In the genomic region with DNA sequence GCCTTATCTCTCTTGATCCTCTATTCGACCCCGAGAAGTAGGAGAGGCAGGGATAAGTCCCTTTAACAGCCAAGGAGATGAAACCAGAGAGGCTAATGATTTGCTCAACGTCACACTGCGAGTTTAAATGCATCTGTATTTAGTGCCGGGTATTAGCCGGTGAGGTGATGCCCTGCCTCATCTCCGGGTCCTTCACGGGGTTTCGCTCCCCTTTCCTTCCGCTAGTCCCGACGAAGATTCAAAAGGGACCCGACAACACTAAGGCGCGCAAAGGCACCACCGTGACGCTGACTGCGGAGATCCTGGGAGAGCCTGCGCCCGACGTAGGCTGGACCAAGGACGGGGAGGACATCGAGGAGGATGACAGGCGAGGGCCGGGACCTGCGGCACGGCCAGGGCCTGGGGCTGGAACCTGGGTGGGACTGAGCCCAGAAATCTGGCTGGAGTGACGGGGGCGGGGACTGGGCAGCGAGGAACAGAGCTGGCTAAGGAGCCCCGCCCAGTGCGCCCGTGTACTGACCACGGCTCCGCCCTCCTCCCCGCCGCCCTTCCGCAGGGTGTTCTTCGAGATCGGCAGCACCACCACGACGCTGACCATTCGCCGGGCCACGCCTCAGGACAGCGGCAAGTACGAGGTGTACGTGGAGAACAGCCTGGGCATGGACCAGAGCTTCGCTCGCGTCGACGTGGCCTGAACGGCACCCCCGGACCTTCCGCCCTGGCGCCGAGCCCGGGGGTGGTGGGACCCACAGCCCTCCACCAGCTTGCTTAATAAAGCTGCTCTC, we compare ENCODE assay signal across 8 cellular contexts. TPM values are rescaled to one million over a fixed set of nuclear protein-coding genes. Genes with fewer than 3 reads are reported as not detected.
A peak's percentile ranks its signal among the peaks of the same experiment; 100 is the strongest.
DNase-seq lines count a peak whose midpoint lies in the region; TF ChIP-seq lines count a peak whose summit lies in the region.

No MANE protein-coding gene starts in this region.

- no peak overlapping the region for H3K27ac Mint-ChIP-seq in nephron progenitor cell

- peak overlapping the region; percentile 93 for H2AFZ ChIP-seq in GM23248

- peaks cover 69% of the 10 kb centered on the region for H3K27me3 Mint-ChIP-seq in nephron progenitor cell (ENCODE audit: low read depth, poor library complexity)

- no peaks in the 10 kb centered on the region for H3K36me3 ChIP-seq in GM23248 (ENCODE audit: low read depth)

- H3K4me1 Mint-ChIP-seq in nephron progenitor cell: peaks cover 69% of the 10 kb centered on the region

- H3K27me3 ChIP-seq in GM23248 (replicated peaks; ENCODE audit: insufficient read depth): no peaks in the 10 kb centered on the region

- in situ Hi-C loops in GM23248 (cut with MboI): no loop called here

- H3F3A ChIP-seq in GM23248 (ENCODE audit: insufficient read depth): no peaks in the 10 kb centered on the region

- H3K79me2 ChIP-seq in GM23248 (ENCODE audit: insufficient read depth): peaks cover 26% of the 10 kb centered on the region

- peak overlapping the region; percentile 95 for H3K4me2 ChIP-seq in GM23248 (ENCODE audit: unreplicated experiment)

- H3K9me3 ChIP-seq in GM23248 (ENCODE audit: low read depth): no peaks in the 10 kb centered on the region

- TF ChIP-seq CTCF in fibroblast of villous mesenchyme (IDR thresholded peaks at IDR 0.05; ENCODE audit: insufficient read depth, low read depth, low read length) (no peak), nephron progenitor cell (IDR thresholded peaks at IDR 0.05) (no peak)

- no peaks in the 10 kb centered on the region for H3K36me3 Mint-ChIP-seq in nephron progenitor cell (ENCODE audit: low read depth)

- no peaks in the 10 kb centered on the region for H3K9me3 Mint-ChIP-seq in nephron progenitor cell

- peak overlapping the region; percentile 97 for H3K4me3 ChIP-seq in GM23248
- H3K4me3 ChIP-seq in fibroblast of villous mesenchyme (ENCODE audit: low read depth, low read length): peak overlapping the region; percentile 69

- H3K27ac ChIP-seq in GM23248: peak overlapping the region; percentile 81

- WGBS in GM23248 (ENCODE audit: low coverage in 1 of 2, low lambda C conversion rate in 2 of 2, missing lambda C conversion rate in 2 of 2), 2 experiments: 9 to 12% methylated on average over 38 to 48 of the region's 59 CpGs

- peak overlapping the region; percentile 88 for H3K4me3 Mint-ChIP-seq in nephron progenitor cell

- no peaks in the 10 kb centered on the region for H3K9me2 ChIP-seq in GM23248 (ENCODE audit: insufficient read depth)

- no peaks in the 10 kb centered on the region for H4K20me1 ChIP-seq in GM23248 (ENCODE audit: insufficient read depth)

- DNase-seq in DMS114 treated with DMSO at 0.1 percent for 48 hours (lab: John Stamatoyannopoulos, UW; ENCODE audit: unreplicated experiment) (peak; percentile 66), GM23248 (peak; percentile 94), NCI-H146 treated with DMSO at 0.1 percent for 48 hours (lab: John Stamatoyannopoulos, UW; ENCODE audit: unreplicated experiment) (peak; percentile 56), fibroblast of villous mesenchyme (ENCODE audit: low read depth) (peak; percentile 87), nephron progenitor cell (peak; percentile 82), activated gamma-delta T cell (lab: John Stamatoyannopoulos, UW) (no peak), NCI-H1417 treated with DMSO at 0.1 percent for 48 hours (lab: John Stamatoyannopoulos, UW) (no peak)
- peak; percentile 48 to 59 for DNase-seq in activated T-cell treated with anti-CD3 and anti-CD28 coated beads, Interleukin-2, amount 50 U/mL, for 48 hours

- peaks cover 13% of the 10 kb centered on the region for H3K4me1 ChIP-seq in GM23248 (ENCODE audit: insufficient read depth)

- H3K9ac ChIP-seq in GM23248: peak overlapping the region; percentile 99

RNA-seq across cellular contexts. Expression of gene GMPPA, which starts 1.0 kb away (rescaled TPM):
- 60.6 and 72.2 TPM in 2 replicates for total RNA-seq in GM23248 (2014; rRNA removed; shearing (Covaris generic))
- 64.4 and 65.6 TPM in 2 replicates for polyA plus RNA-seq in GM23248 (2016; fragmentation: Nextera tagmentation; extraction: Ambion mirVana)
- 60.9 and 65.1 TPM in 2 replicates for total RNA-seq in fibroblast of villous mesenchyme

RNA-seq across cellular contexts. Expression of gene ASIC4, which starts 16.6 kb away (rescaled TPM):
- 0.13 and 0.43 TPM in 2 replicates for total RNA-seq in GM23248 (2014; rRNA removed; shearing (Covaris generic))
- polyA plus RNA-seq in GM23248 (2016; fragmentation: Nextera tagmentation; extraction: Ambion mirVana): not detected in 2 replicates
- under 0.01 TPM in 1 of 2 replicates, not detected in the other for total RNA-seq in fibroblast of villous mesenchyme

RNA-seq across cellular contexts. Expression of gene CHPF, which starts 45.9 kb away (rescaled TPM):
- 526 and 533 TPM in 2 replicates for total RNA-seq in GM23248 (2014; rRNA removed; shearing (Covaris generic))
- polyA plus RNA-seq in GM23248 (2016; fragmentation: Nextera tagmentation; extraction: Ambion mirVana): 174 and 179 TPM in 2 replicates
- 196 and 201 TPM in 2 replicates for total RNA-seq in fibroblast of villous mesenchyme

RNA-seq across cellular contexts. Expression of gene TMEM198, which starts 46.1 kb away (rescaled TPM):
- 5.8 and 6.2 TPM in 2 replicates for total RNA-seq in GM23248 (2014; rRNA removed; shearing (Covaris generic))
- 1.7 and 2.2 TPM in 2 replicates for polyA plus RNA-seq in GM23248 (2016; fragmentation: Nextera tagmentation; extraction: Ambion mirVana)
- 2.6 and 2.9 TPM in 2 replicates for total RNA-seq in fibroblast of villous mesenchyme

Comparison
In these comparisons a context has a peak if more than half of its experiments do, and no peak if none do; other contexts are left out.
1. DNase-seq: peak in DMS114 treated with DMSO at 0.1 percent for 48 hours (single experiment), GM23248 (single experiment), NCI-H146 treated with DMSO at 0.1 percent for 48 hours (single experiment), activated T-cell treated with anti-CD3 and anti-CD28 coated beads, Interleukin-2, amount 50 U/mL, for 48 hours (2 of 2), fibroblast of villous mesenchyme (single experiment) and nephron progenitor cell (single experiment); none in activated gamma-delta T cell (single experiment) and NCI-H1417 treated with DMSO at 0.1 percent for 48 hours (single experiment).